Comparison of ENCODE assay signal across 8 cellular contexts in genomic region chr17:76103274-76104139, GRCh38. TPM values are rescaled to one million over a fixed set of nuclear protein-coding genes. Genes with fewer than 3 reads are reported as not detected.
A peak's percentile ranks its signal among the peaks of the same experiment; 100 is the strongest.
DNase-seq lines count a peak whose midpoint lies in the region; ATAC-seq and TF ChIP-seq lines count a peak whose summit lies in the region.

Gene EXOC7, minus strand, starts transcription at chr17:76103787. Its CDS starts 95 bp downstream, at chr17:76103692.

- H3K9me3 Mint-ChIP-seq in CD4-positive, alpha-beta T cell: no peaks in the 10 kb centered on the region

- intact Hi-C loops in CD4-positive, alpha-beta T cell (cut with DNase I, micrococcal nuclease): loop anchor here in 1 of 2 experiments (1.0 to 5.0 kb wide), 6 partner anchors 32 to 399 kb away; partner anchors contain the start of genes PRPSAP1 and RHBDF2

- POLR2A ChIA-PET in CD4-positive, alpha-beta T cell (lab: Charles Lee): interaction anchor here (0.7 to 2.3 kb wide), 17 partner anchors 11 to 250 kb away, joined by 3 to 8 read pairs (median 4); partner anchors contain the start of genes TRIM65, UBALD2 and WBP2

- peaks cover 38% of the 10 kb centered on the region for H3K4me1 Mint-ChIP-seq in CD4-positive, alpha-beta T cell (ENCODE audit: low read depth)

- no peaks in the 10 kb centered on the region for H3K27me3 Mint-ChIP-seq in CD4-positive, alpha-beta T cell

- no peak for TF ChIP-seq CTCF in CD4-positive, alpha-beta T cell (IDR thresholded peaks at IDR 0.05)
- no peak for TF ChIP-seq CTCF in OCI-LY3 (IDR thresholded peaks at IDR 0.05; ENCODE audit: low read depth, low read length)
- peak; percentile 21 for TF ChIP-seq CTCF in epithelial cell of esophagus (IDR thresholded peaks at IDR 0.05; ENCODE audit: insufficient read depth, low read depth, low read length, missing control alignments)

- peak within 1 kb of the TSS; percentile 54; the same call in 1 of the 2 replicates for H2AFZ ChIP-seq in OCI-LY3 (ENCODE audit: low read depth, low read length)

- no peaks in the 10 kb centered on the region for H3K27me3 ChIP-seq in CD4-positive, alpha-beta T cell (ENCODE audit: control insufficient read depth, insufficient read depth, low read length)
- H3K27me3 ChIP-seq in OCI-LY3 (ENCODE audit: low read depth, low read length): no peaks in the 10 kb centered on the region

- CTCF ChIA-PET in CD4-positive, alpha-beta T cell (lab: Charles Lee): interaction anchor here (0.9 to 1.6 kb wide), 5 partner anchors 76 to 176 kb away, joined by 3 to 4 read pairs (median 4); no protein-coding TSS in a partner anchor

- peak within 1 kb of the TSS; percentile 90 for H3K27ac Mint-ChIP-seq in CD4-positive, alpha-beta T cell

- peak within 1 kb of the TSS; percentile 83 for H3K9ac ChIP-seq in OCI-LY3 (ENCODE audit: low read length)

- H3K4me3 ChIP-seq in OCI-LY3 (ENCODE audit: low read length): peak within 1 kb of the TSS; percentile 94
- peak within 1 kb of the TSS; percentile 94 for H3K4me3 ChIP-seq in epithelial cell of esophagus (ENCODE audit: low read length)

- H3K4me1 ChIP-seq in OCI-LY3 (ENCODE audit: low read length): peaks cover 10% of the 10 kb centered on the region

- peak within 1 kb of the TSS; percentile 98 for H3K4me3 Mint-ChIP-seq in CD4-positive, alpha-beta T cell

- H4K20me1 ChIP-seq in OCI-LY3 (ENCODE audit: insufficient read depth, low read length): no peaks in the 10 kb centered on the region

- H3K4me2 ChIP-seq in OCI-LY3 (ENCODE audit: low read length): peak within 1 kb of the TSS; percentile 92

- peak; percentile 86 to 95 (median 90) for DNase-seq in CD4-positive, alpha-beta T cell
- peak; percentile 87 for DNase-seq in HuH-7.5 (ENCODE audit: low spot score)
- peak; percentile 93 for DNase-seq in activated T-cell treated with anti-CD3 and anti-CD28 coated beads for 1 hour (ENCODE audit: low read depth)
- peak; percentile 90 for DNase-seq in epithelial cell of esophagus (ENCODE audit: low read depth)
- DNase-seq in mucosa of gallbladder (ENCODE audit: low spot score): peak; percentile 92
- DNase-seq in stimulated activated CD8-positive, alpha-beta memory T cell treated with anti-CD3 and anti-CD28 coated beads, Interleukin-4, amount 100 ng/mL, for 24 hours (ENCODE audit: low read depth): peak; percentile 85

- H3K36me3 Mint-ChIP-seq in CD4-positive, alpha-beta T cell (ENCODE audit: low read depth): peaks cover 42% of the 10 kb centered on the region

- ATAC-seq in CD4-positive, alpha-beta T cell (ENCODE audit: poor library complexity): peak; percentile 94
- peak; percentile 62 for ATAC-seq in GM21367 (IDR thresholded peaks at IDR 0.05; ENCODE audit: unreplicated experiment)

- H3K36me3 ChIP-seq in OCI-LY3 (replicated peaks; ENCODE audit: low read depth, low read length): peaks cover 15% of the 10 kb centered on the region

- H3K27ac ChIP-seq in CD4-positive, alpha-beta T cell (ENCODE audit: low read depth, low read length): peak within 1 kb of the TSS; percentile 68
- peak within 1 kb of the TSS; percentile 49 for H3K27ac ChIP-seq in OCI-LY3 (ENCODE audit: low read length)

- peaks cover 10% of the 10 kb centered on the region for H3K79me2 ChIP-seq in OCI-LY3 (ENCODE audit: low read length)

- no peaks in the 10 kb centered on the region for H3K9me3 ChIP-seq in CD4-positive, alpha-beta T cell (ENCODE audit: control insufficient read depth, low read length)
- no peaks in the 10 kb centered on the region for H3K9me3 ChIP-seq in OCI-LY3 (ENCODE audit: insufficient read depth, low read length)

RNA-seq across cellular contexts. Expression of gene EXOC7, which starts in this region (rescaled TPM):
- total RNA-seq in CD4-positive, alpha-beta T cell: 10 to 100 TPM; 88.1 to 90.6 TPM
- total RNA-seq in mucosa of gallbladder: 163 TPM

Comparison
In these comparisons a context has a peak if more than half of its experiments do, and no peak if none do; other contexts are left out.
1. Peak in every context shown above with its lines: DNase-seq, ATAC-seq, H3K4me3 ChIP-seq and H3K27ac ChIP-seq.